Comparison of ENCODE assay signal across 8 cellular contexts in genomic region chr1:204465469-204466415, GRCh38. TPM values are rescaled to one million over a fixed set of nuclear protein-coding genes. Genes with fewer than 3 reads are reported as not detected.
DNase-seq lines count a peak whose midpoint lies in the region; ATAC-seq, FAIRE-seq and TF ChIP-seq lines count a peak whose summit lies in the region.

No MANE protein-coding gene starts in this region.

- H2AFZ ChIP-seq in K562 (ENCODE audit: low read depth, low read length): peak overlapping the region; percentile 82

- H3K4me3 ChIP-seq in K562: no peak overlapping the region
- H3K4me3 ChIP-seq in psoas muscle: peak overlapping the region; percentile 67

- POLR2A ChIA-PET in K562 (lab: Yijun Ruan, JAX): interaction anchor here (0.6 to 2.2 kb wide), 11 partner anchors 9 to 50 kb away, joined by 3 to 9 read pairs (median 3); partner anchors contain the start of gene MDM4

- H3K9ac ChIP-seq in K562 (ENCODE audit: insufficient read depth in 1 of 2, low read depth in 2 of 2, low read length in 2 of 2): peak overlapping the region in 1 of 2 experiments; percentile 53; a peak in 1 of 4 replicates

- H3K4me1 ChIP-seq in K562 (replicated peaks in 1 of 2; ENCODE audit: control insufficient read depth in 2 of 2, insufficient read depth in 2 of 2, low read length in 2 of 2) (peaks cover 38 to 56% of the 10 kb centered on the region in 2 experiments), psoas muscle (peaks cover 65% of the 10 kb centered on the region)

- H3K27me3 ChIP-seq in K562 (ENCODE audit: control insufficient read depth in 2 of 2, insufficient read depth in 2 of 2, low read length in 2 of 2) (peaks cover 2 to 17% of the 10 kb centered on the region in 2 experiments; a peak in 4 of 5 replicates), psoas muscle (ENCODE audit: insufficient read depth in 3 of 3, low read length in 2 of 3) (no peaks in the 10 kb centered on the region)

- H3K27ac ChIP-seq in K562 (ENCODE audit: extremely low read depth, low read depth, low read length) (peak overlapping the region; percentile 4; the same call in 1 of the 3 replicates), psoas muscle (peak overlapping the region; percentile 82)

- DNase-seq in CD1c-positive myeloid dendritic cell (ENCODE audit: extremely low spot score) (peak; percentile 76), K562 (ENCODE audit: extremely low read depth in 1 of 4, low spot score in 3 of 4) (peak; percentile 60 to 74 (median 70)), psoas muscle (peak in 1 of 2 donors; percentile 56), NCI-H2171 (lab: John Stamatoyannopoulos, UW) (no peak), NCI-H1930 (lab: John Stamatoyannopoulos, UW) (no peak), NCI-H1105 (lab: John Stamatoyannopoulos, UW) (no peak)

- in situ Hi-C loops in K562 (cut with MboI): no loop called here

- TF ChIP-seq CTCF in K562 (IDR thresholded peaks at IDR 0.05 in 2 of 3, conservative IDR thresholded peaks at IDR 0.05 in 1 of 3; ENCODE audit: insufficient read depth in 2 of 3, low read depth in 1 of 3, low read length in 3 of 3) (no peak), psoas muscle (IDR thresholded peaks at IDR 0.05) (no peak)

- intact Hi-C loops in K562 (cut with micrococcal nuclease) (no loop called here), psoas muscle (cut with DNase I) (loop anchor here in 1 of 2 donors (2.0 kb wide), 1 partner anchor 15 kb away; no protein-coding TSS in a partner anchor)

- H4K20me1 ChIP-seq in K562 (replicated peaks; ENCODE audit: control insufficient read depth, insufficient read depth, low read length): no peaks in the 10 kb centered on the region

- no peak for TF ChIP-seq POLR2A in K562 (conservative IDR thresholded peaks at IDR 0.05)

- CTCF ChIA-PET in K562 (lab: Yijun Ruan, JAX; ENCODE audit: low intra/inter-chr PET ratio): no interaction called here

- H3K36me3 ChIP-seq in K562 (ENCODE audit: control insufficient read depth, insufficient read depth, low read length) (no peaks in the 10 kb centered on the region), psoas muscle (ENCODE audit: insufficient read depth in 1 of 2, low read depth in 1 of 2) (peaks cover 0 to 13% of the 10 kb centered on the region in 2 donors)

- FAIRE-seq in K562 (lab: Jason Lieb, UNC): peak; percentile 75

- peak overlapping the region; percentile 2; the same call in 1 of the 2 replicates for H3K4me2 ChIP-seq in K562 (ENCODE audit: insufficient read depth, low read length)

- no peaks in the 10 kb centered on the region for H3K9me1 ChIP-seq in K562 (ENCODE audit: control insufficient read depth, insufficient read depth, low read length)

- H3K79me2 ChIP-seq in K562 (ENCODE audit: control insufficient read depth, insufficient read depth, low read length): no peaks in the 10 kb centered on the region

- 20% methylated on average over 19 of the region's 19 CpGs for WGBS in K562 (ENCODE audit: insufficient coverage, low coverage, missing lambda C conversion rate)
- 13 to 27% (median 18%) methylated on average over 18 to 19 of the region's 19 CpGs for WGBS in psoas muscle, 3 donors

- ATAC-seq in GM19328 (IDR thresholded peaks at IDR 0.05; ENCODE audit: unreplicated experiment): peak; percentile 58
- ATAC-seq in HG03354 (IDR thresholded peaks at IDR 0.05; ENCODE audit: poor library complexity, severe bottlenecking, unreplicated experiment): peak; percentile 82
- ATAC-seq in K562: peak; percentile 69
- ATAC-seq in psoas muscle: peak; percentile 31 to 54 (median 48)

- no peaks in the 10 kb centered on the region for H3K9me3 ChIP-seq in K562 (replicated peaks; ENCODE audit: control insufficient read depth, insufficient read depth, low read depth, low read length)
- H3K9me3 ChIP-seq in psoas muscle: no peaks in the 10 kb centered on the region

- TF ChIP-seq RAD21 in K562 (CRISPR knock-in tag; conservative IDR thresholded peaks at IDR 0.05 in 1 of 2, IDR thresholded peaks at IDR 0.05 in 1 of 2): peak in 1 of 2 experiments; percentile 8; a peak in 1 of 4 replicates

- TF ChIP-seq EP300 in K562 (IDR thresholded peaks at IDR 0.05; ENCODE audit: low read length): peak; percentile 28; the same call in 1 of the 2 replicates

- BruUV-seq in K562 (replicated peaks; lab: Mats Ljungman, UMichigan): no TSS peak

RNA-seq across cellular contexts. Expression of gene PIK3C2B, which starts 28.9 kb away (rescaled TPM):
- total RNA-seq in K562 (2011; cell fraction: chromatin; rRNA removed; ENCODE audit: low replicate concordance): 1.7 and 12.0 TPM in 2 replicates
- 2.2 and 6.7 TPM in 2 replicates for total RNA-seq in K562 (2011; cell fraction: nucleolus; rRNA removed)
- total RNA-seq in K562 (2011; cell fraction: nucleoplasm; rRNA removed): 2.1 and 2.4 TPM in 2 replicates
- total RNA-seq in K562 (2014; rRNA removed) (0.95 and 1.6 TPM in 2 replicates), K562 (2014; rRNA removed; fragmentation: Illumina TruSeq; extraction: Trizol) (0.61 and 0.62 TPM in 2 replicates), K562 (2015; rRNA removed; fragmentation: Illumina TruSeq; extraction: Trizol) (0.34 and 0.72 TPM in 2 replicates), K562 (2021) (1.8 and 2.9 TPM in 2 replicates), psoas muscle (10 to 100 TPM in 3 of 4 donors, 1 to 10 TPM in 1; 8.2 to 20.9 (median 13.9) TPM)
- polyA plus RNA-seq in K562 (2011; rRNA removed) (1.1 and 4.0 TPM in 2 replicates), K562 (2014; fragmentation: Illumina TruSeq; extraction: Trizol) (0.55 and 0.82 TPM in 2 replicates), K562 (2014; fragmentation: Nextera tagmentation; extraction: Ambion mirVana) (under 1 TPM; 0.10 to 0.27 TPM), K562 (2014; rRNA removed) (0.27 and 0.65 TPM in 2 replicates), psoas muscle (1 to 10 TPM; 1.9 to 3.9 (median 1.9) TPM)
- polyA plus RNA-seq in K562 (2011; cell fraction: cytosol; rRNA removed): 2.0 and 3.0 TPM in 2 replicates
- polyA plus RNA-seq in K562 (2011; cell fraction: nucleus; rRNA removed): 3.8 and 3.9 TPM in 2 replicates
- polyA plus RNA-seq in K562 (2012): 1.4 and 2.8 TPM in 2 replicates
- polyA minus RNA-seq in K562 (2011; rRNA and poly(A)+ RNA removed): 3.3 and 3.9 TPM in 2 replicates
- 2.7 and 7.7 TPM in 2 replicates for polyA minus RNA-seq in K562 (2011; cell fraction: cytosol; rRNA and poly(A)+ RNA removed)
- polyA minus RNA-seq in K562 (2011; cell fraction: nucleus; rRNA and poly(A)+ RNA removed): 3.1 and 6.1 TPM in 2 replicates

RNA-seq across cellular contexts. Expression of gene MDM4, which starts 50.5 kb away (rescaled TPM):
- total RNA-seq in K562 (2011; cell fraction: chromatin; rRNA removed; ENCODE audit: low replicate concordance): 237 and 644 TPM in 2 replicates
- total RNA-seq in K562 (2011; cell fraction: nucleolus; rRNA removed): 117 and 136 TPM in 2 replicates
- total RNA-seq in K562 (2011; cell fraction: nucleoplasm; rRNA removed): 249 and 386 TPM in 2 replicates
- total RNA-seq in K562 (2014; rRNA removed) (21.2 and 24.6 TPM in 2 replicates), K562 (2014; rRNA removed; fragmentation: Illumina TruSeq; extraction: Trizol) (40.6 and 53.0 TPM in 2 replicates), K562 (2015; rRNA removed; fragmentation: Illumina TruSeq; extraction: Trizol) (32.2 and 33.4 TPM in 2 replicates), K562 (2021) (55.9 and 61.7 TPM in 2 replicates), psoas muscle (10 to 100 TPM; 33.4 to 67.0 (median 41.1) TPM)
- polyA plus RNA-seq in K562 (2011; rRNA removed) (41.2 and 46.7 TPM in 2 replicates), K562 (2014; fragmentation: Illumina TruSeq; extraction: Trizol) (10.0 TPM in 2 replicates), K562 (2014; fragmentation: Nextera tagmentation; extraction: Ambion mirVana) (10 to 100 TPM in 1 of 2 experiments, 1 to 10 TPM in 1; 3.3 to 11.1 TPM), K562 (2014; rRNA removed) (17.9 and 22.6 TPM in 2 replicates), psoas muscle (1 to 10 TPM; 5.0 to 8.3 (median 6.5) TPM)
- 5.9 and 16.5 TPM in 2 replicates for polyA plus RNA-seq in K562 (2011; cell fraction: cytosol; rRNA removed)
- 63.1 and 81.2 TPM in 2 replicates for polyA plus RNA-seq in K562 (2011; cell fraction: nucleus; rRNA removed)
- 5.2 and 7.5 TPM in 2 replicates for polyA plus RNA-seq in K562 (2012)
- polyA minus RNA-seq in K562 (2011; rRNA and poly(A)+ RNA removed): 171 and 249 TPM in 2 replicates
- polyA minus RNA-seq in K562 (2011; cell fraction: cytosol; rRNA and poly(A)+ RNA removed): 15.7 and 26.6 TPM in 2 replicates
- polyA minus RNA-seq in K562 (2011; cell fraction: nucleus; rRNA and poly(A)+ RNA removed): 120 and 165 TPM in 2 replicates

RNA-seq across cellular contexts. Expression of gene PPP1R15B, which starts 54.1 kb away (rescaled TPM):
- total RNA-seq in K562 (2011; cell fraction: chromatin; rRNA removed; ENCODE audit: low replicate concordance): 89.5 and 106 TPM in 2 replicates
- total RNA-seq in K562 (2011; cell fraction: nucleolus; rRNA removed): 92.1 and 92.6 TPM in 2 replicates
- total RNA-seq in K562 (2011; cell fraction: nucleoplasm; rRNA removed): 106 and 121 TPM in 2 replicates
- total RNA-seq in K562 (2014; rRNA removed) (30.8 and 32.3 TPM in 2 replicates), K562 (2014; rRNA removed; fragmentation: Illumina TruSeq; extraction: Trizol) (42.2 and 45.5 TPM in 2 replicates), K562 (2015; rRNA removed; fragmentation: Illumina TruSeq; extraction: Trizol) (30.6 and 32.4 TPM in 2 replicates), K562 (2021) (46.5 and 48.1 TPM in 2 replicates), psoas muscle (10 to 100 TPM; 15.5 to 35.2 (median 26.0) TPM)
- polyA plus RNA-seq in K562 (2011; rRNA removed) (24.6 and 27.0 TPM in 2 replicates), K562 (2014; fragmentation: Illumina TruSeq; extraction: Trizol) (34.2 and 36.5 TPM in 2 replicates), K562 (2014; fragmentation: Nextera tagmentation; extraction: Ambion mirVana) (10 to 100 TPM; 17.0 to 24.7 TPM), K562 (2014; rRNA removed) (26.9 and 27.2 TPM in 2 replicates), psoas muscle (10 to 100 TPM; 12.2 to 23.9 (median 12.9) TPM)
- 19.2 and 23.1 TPM in 2 replicates for polyA plus RNA-seq in K562 (2011; cell fraction: cytosol; rRNA removed)
- polyA plus RNA-seq in K562 (2011; cell fraction: nucleus; rRNA removed): 18.4 and 20.5 TPM in 2 replicates
- 15.8 and 22.5 TPM in 2 replicates for polyA plus RNA-seq in K562 (2012)
- polyA minus RNA-seq in K562 (2011; rRNA and poly(A)+ RNA removed): 47.0 and 63.2 TPM in 2 replicates
- 38.7 and 39.2 TPM in 2 replicates for polyA minus RNA-seq in K562 (2011; cell fraction: cytosol; rRNA and poly(A)+ RNA removed)
- polyA minus RNA-seq in K562 (2011; cell fraction: nucleus; rRNA and poly(A)+ RNA removed): 36.5 and 72.2 TPM in 2 replicates

Comparison
In these comparisons a context has a peak if more than half of its experiments do, and no peak if none do; other contexts are left out.
1. DNase-seq: peak in CD1c-positive myeloid dendritic cell (single experiment) and K562 (4 of 4); none in NCI-H2171 (single experiment), NCI-H1930 (0 of 2) and NCI-H1105 (single experiment).
2. Peak in every context shown above with its lines, with median percentiles within 50 percentile points of each other: ATAC-seq.